Comparison of ENCODE assay signal across 19 cellular contexts in the genomic region with DNA sequence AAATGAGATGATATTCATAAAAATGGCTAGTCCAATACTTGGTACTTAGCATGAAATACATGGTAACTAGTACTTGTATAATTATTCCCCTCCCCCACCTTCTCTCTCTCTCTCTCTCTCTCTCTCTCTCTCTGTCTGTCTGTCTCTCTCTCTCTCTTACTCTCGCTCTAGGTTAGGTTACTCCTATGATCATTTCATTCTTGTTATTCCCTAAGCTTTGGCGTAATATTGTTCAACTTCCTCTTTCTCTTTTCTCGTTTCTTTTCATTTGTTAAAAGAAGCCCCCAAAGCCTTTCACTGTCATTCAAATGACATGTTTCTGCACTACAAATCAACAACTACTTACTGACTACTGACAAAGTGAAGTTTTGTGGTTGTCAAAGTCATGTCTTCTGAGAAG.
DNase-seq lines count a peak whose midpoint lies in the region; ATAC-seq and TF ChIP-seq lines count a peak whose summit lies in the region.
"Had no signal": no experiment of that assay in that cellular context is flagged by ENCODE, and none has a peak within 500 bp of the region (broad histone marks: within the 10 kb centered on the region; RNA-seq: fewer than 3 reads in every experiment).

No MANE protein-coding gene starts in this region.

- H3K9ac ChIP-seq in H9 (ENCODE audit: extremely low read depth, insufficient read length, low read length): no peak overlapping the region
- H3K9ac ChIP-seq: SK-N-SH had no signal

- H3K9me3 Mint-ChIP-seq in H9: peaks cover 0 to 3% of the 10 kb centered on the region in 2 experiments; a peak in 1 of 5 replicates
- H3K9me3 Mint-ChIP-seq in WTC11: no peaks in the 10 kb centered on the region
- H3K9me3 Mint-ChIP-seq in chondrocyte (ENCODE audit: low read depth): no peaks in the 10 kb centered on the region
- H3K9me3 Mint-ChIP-seq: IgD-negative memory B cell had no signal

- H3K27me3 ChIP-seq in H9 (ENCODE audit: insufficient read depth, low read length) (no peaks in the 10 kb centered on the region), uterus (no peaks in the 10 kb centered on the region)
- H3K27me3 ChIP-seq: BE2C had no signal

- H2BK15ac ChIP-seq in H9 (ENCODE audit: low read depth, low read length): no peak overlapping the region

- H3T11ph ChIP-seq in H9 (ENCODE audit: low read length): no peak overlapping the region

- no peaks in the 10 kb centered on the region for H4K20me1 ChIP-seq in H9 (ENCODE audit: control insufficient read depth, insufficient read depth, insufficient read length)

- H2BK5ac ChIP-seq in H9 (ENCODE audit: insufficient read length, low read length): no peak overlapping the region

- H3K4me2 ChIP-seq in H9 (ENCODE audit: insufficient read depth, insufficient read length, low read length): peak overlapping the region; percentile 10
- H3K4me2 ChIP-seq: PC-9, SK-N-SH had no signal

- POLR2A ChIA-PET in WTC11 (lab: Charles Lee): no interaction called here

- H3K4me3 ChIP-seq in uterus: no peak overlapping the region
- H3K4me3 ChIP-seq: PC-9 had no signal

- no peak overlapping the region for H3K23ac ChIP-seq in H9 (ENCODE audit: insufficient read length, low read depth, low read length)

- H3K4me1 ChIP-seq in H9 (ENCODE audit: insufficient read depth, low read length): 0 out of 2 replicates have a peak, but pooled peaks cover 2% of the 10 kb centered on the region
- no peaks in the 10 kb centered on the region for H3K4me1 ChIP-seq in uterus
- H3K4me1 ChIP-seq: BE2C had no signal

- H3K4ac ChIP-seq in H9 (ENCODE audit: low read depth, low read length): no peak overlapping the region

- no peak overlapping the region for H3K27ac ChIP-seq in H9 (ENCODE audit: insufficient read length, low read depth, low read length)
- H3K27ac ChIP-seq in uterus: no peak overlapping the region
- H3K27ac ChIP-seq: PC-9 had no signal

- H3K4me3 Mint-ChIP-seq in H9: no peak overlapping the region
- peak overlapping the region; percentile 18; the same call in 1 of the 2 replicates for H3K4me3 Mint-ChIP-seq in WTC11
- H3K4me3 Mint-ChIP-seq in chondrocyte (ENCODE audit: unreplicated experiment): no peak overlapping the region
- H3K4me3 Mint-ChIP-seq: IgD-negative memory B cell had no signal

- H3K27ac Mint-ChIP-seq in H9 (no peak overlapping the region), WTC11 (peak overlapping the region; percentile 5; the same call in 1 of the 2 replicates), chondrocyte (ENCODE audit: unreplicated experiment) (no peak overlapping the region)
- H3K27ac Mint-ChIP-seq: IgD-negative memory B cell had no signal

- no peak overlapping the region for H3K18ac ChIP-seq in H9 (ENCODE audit: insufficient read length, low read depth, low read length)

- no peaks in the 10 kb centered on the region for H3K79me2 ChIP-seq in H9 (ENCODE audit: insufficient read depth, low read length)

- no peak for TF ChIP-seq POLR2A in uterus (IDR thresholded peaks at IDR 0.05)

- no peak overlapping the region for H2AK5ac ChIP-seq in H9 (ENCODE audit: insufficient read length, low read length)

- DNase-seq in SIG-M5 treated with dmso at 0.1 percent for 504 hours (lab: John Stamatoyannopoulos, UW; ENCODE audit: unreplicated experiment) (peak; percentile 3), SIG-M5 (lab: John Stamatoyannopoulos, UW) (no peak), H9 (no peak), WTC11 (ENCODE audit: low spot score) (no peak), chondrocyte (ENCODE audit: low spot score) (no peak), uterus (no peak), superior temporal gyrus (ENCODE audit: extremely low spot score) (no peak)
- DNase-seq: BE2C, HCEC 1CT, NCI-H1417, NCI-H187, NCI-H446, NCI-H526, PC-9, RPMI8226, SHP77, SK-N-SH had no signal

- no CpG with 5 or more reads among the region's 3 CpGs for WGBS in H9 (ENCODE audit: extremely low coverage, insufficient read length, low lambda C conversion rate)

- H2AFZ ChIP-seq in H9 (ENCODE audit: low read length): no peak overlapping the region
- H2AFZ ChIP-seq: PC-9 had no signal

- no peaks in the 10 kb centered on the region for H3K79me1 ChIP-seq in H9 (ENCODE audit: insufficient read depth, low read depth, low read length, poor library complexity, severe bottlenecking)

- no peak for TF ChIP-seq CTCF in H9 (conservative IDR thresholded peaks at IDR 0.05)
- no peak for TF ChIP-seq CTCF in WTC11 (IDR thresholded peaks at IDR 0.05)
- no peak for TF ChIP-seq CTCF in chondrocyte (IDR thresholded peaks at IDR 0.05)
- TF ChIP-seq CTCF in uterus (IDR thresholded peaks at IDR 0.05): no peak

- no peak overlapping the region for H2BK120ac ChIP-seq in H9 (ENCODE audit: low read depth, low read length, poor library complexity, severe bottlenecking)

- no peaks in the 10 kb centered on the region for H3K27me3 Mint-ChIP-seq in H9 (ENCODE audit: low read depth)
- H3K27me3 Mint-ChIP-seq in WTC11 (ENCODE audit: low read depth): no peaks in the 10 kb centered on the region
- H3K27me3 Mint-ChIP-seq in chondrocyte (ENCODE audit: low read depth): no peaks in the 10 kb centered on the region

- no peak overlapping the region for H4K8ac ChIP-seq in H9 (replicated peaks; ENCODE audit: insufficient read length, low read depth, low read length)

- peaks cover 0 to 1% (median 0%) of the 10 kb centered on the region in 3 experiments; a peak in 1 of 7 replicates for H3K36me3 Mint-ChIP-seq in H9 (ENCODE audit: insufficient read depth in 1 of 3, low read depth in 3 of 3)
- no peaks in the 10 kb centered on the region for H3K36me3 Mint-ChIP-seq in WTC11
- H3K36me3 Mint-ChIP-seq in chondrocyte (ENCODE audit: low read depth): no peaks in the 10 kb centered on the region
- H3K36me3 Mint-ChIP-seq: IgD-negative memory B cell had no signal

- H4K91ac ChIP-seq in H9 (ENCODE audit: insufficient read length, low read depth, low read length): no peak overlapping the region

- no peak overlapping the region for H4K5ac ChIP-seq in H9 (ENCODE audit: insufficient read length, low read depth, low read length)

- no peak overlapping the region for H2BK12ac ChIP-seq in H9 (ENCODE audit: insufficient read length, low read depth, low read length)

- ATAC-seq in WTC11 (no peak), GM21381 (IDR thresholded peaks at IDR 0.05; ENCODE audit: unreplicated experiment) (no peak)

- H3K4me1 Mint-ChIP-seq in H9 (peaks cover 15 to 17% of the 10 kb centered on the region in 2 experiments), WTC11 (peaks cover 22% of the 10 kb centered on the region), chondrocyte (ENCODE audit: low read depth) (no peaks in the 10 kb centered on the region)

- no peak overlapping the region for H3K56ac ChIP-seq in H9 (ENCODE audit: insufficient read length, low read depth, low read length)

- intact Hi-C loops in uterus (cut with DNase I; ENCODE audit: low total_unique reads): no loop called here

- no peaks in the 10 kb centered on the region for H3K36me3 ChIP-seq in uterus
- H3K36me3 ChIP-seq: BE2C had no signal

- no peak overlapping the region for H3K14ac ChIP-seq in H9 (ENCODE audit: insufficient read depth, low read length)

- no peak overlapping the region for H2BK20ac ChIP-seq in H9 (ENCODE audit: low read depth, low read length, poor library complexity, severe bottlenecking)

- no peaks in the 10 kb centered on the region for H3K23me2 ChIP-seq in H9 (ENCODE audit: insufficient read length, low read depth, low read length, poor library complexity, severe bottlenecking)

- no peaks in the 10 kb centered on the region for H3K9me3 ChIP-seq in H9 (ENCODE audit: control insufficient read depth, low read depth, low read length)
- no peaks in the 10 kb centered on the region for H3K9me3 ChIP-seq in uterus
- H3K9me3 ChIP-seq: BE2C, SK-N-SH had no signal

- CTCF ChIA-PET in WTC11 (lab: Charles Lee): no interaction called here

TF ChIP-seq in WTC11, 78 proteins besides CTCF, POLR2A, EP300 and RAD21:
- TF ChIP-seq ZNF423 (CRISPR knock-in tag; IDR thresholded peaks at IDR 0.05): no peak
- TF ChIP-seq, protein P1, sequence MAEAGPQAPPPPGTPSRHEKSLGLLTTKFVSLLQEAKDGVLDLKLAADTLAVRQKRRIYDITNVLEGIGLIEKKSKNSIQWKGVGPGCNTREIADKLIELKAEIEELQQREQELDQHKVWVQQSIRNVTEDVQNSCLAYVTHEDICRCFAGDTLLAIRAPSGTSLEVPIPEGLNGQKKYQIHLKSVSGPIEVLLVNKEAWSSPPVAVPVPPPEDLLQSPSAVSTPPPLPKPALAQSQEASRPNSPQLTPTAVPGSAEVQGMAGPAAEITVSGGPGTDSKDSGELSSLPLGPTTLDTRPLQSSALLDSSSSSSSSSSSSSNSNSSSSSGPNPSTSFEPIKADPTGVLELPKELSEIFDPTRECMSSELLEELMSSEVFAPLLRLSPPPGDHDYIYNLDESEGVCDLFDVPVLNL (CRISPR knock-in tag; IDR thresholded peaks at IDR 0.05; ENCODE audit: borderline replicate concordance, low read depth): no peak
- TF ChIP-seq SP1 (CRISPR knock-in tag; conservative IDR thresholded peaks at IDR 0.05): no peak
TF ChIP-seq in WTC11: peak in this region for 0.
